ENCODE assay signal across 22 cellular contexts in the genomic region with DNA sequence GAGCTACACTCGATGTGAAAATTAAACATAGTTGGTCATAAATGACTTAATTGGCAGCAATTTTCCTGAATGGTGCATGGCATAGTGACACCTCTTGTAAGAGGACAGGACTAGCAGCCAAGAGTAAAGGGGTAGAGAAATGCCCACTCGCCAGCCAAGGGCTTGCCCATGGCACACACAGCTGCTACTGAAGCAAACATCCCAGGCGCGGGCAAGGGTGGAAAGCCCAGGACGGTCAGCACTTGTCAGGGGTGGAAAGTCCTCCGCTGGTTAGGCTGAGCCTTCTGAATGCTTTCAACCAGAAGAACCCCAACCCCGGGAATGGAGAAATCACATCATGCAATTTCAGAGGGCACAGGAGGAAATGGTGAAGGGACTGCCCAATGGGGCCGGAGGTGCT.
"Had no signal": no experiment of that assay in that cellular context is flagged by ENCODE, and none has a peak within 500 bp of the region (broad histone marks: within the 10 kb centered on the region; RNA-seq: fewer than 3 reads in every experiment).

No MANE protein-coding gene starts in this region.

- H3K27me3 ChIP-seq: colonic mucosa, heart right ventricle, spleen, testis, tibial nerve had no signal

- H3K9me3 ChIP-seq: colonic mucosa, heart right ventricle, spleen, testis, tibial nerve had no signal

- H3K36me3 ChIP-seq: colonic mucosa, heart right ventricle had no signal

- ATAC-seq: heart right ventricle; left lobe of liver; naive thymus-derived CD4-positive, alpha-beta T cell; sciatic nerve; stimulated activated memory B cell treated with anti-CD40 and anti-IgM and Interleukin-4, amounts not matched to agents 10 μg/mL and 1 μg/mL and 100 μg/mL, for 72 hours had no signal

- H3K27ac Mint-ChIP-seq: stimulated activated memory B cell treated with anti-CD40 and anti-IgM and Interleukin-4, amounts not matched to agents 10 μg/mL and 1 μg/mL and 100 μg/mL, for 72 hours had no signal

- DNase-seq: colonic mucosa; dermis blood vessel endothelial cell; erythroblast; heart right ventricle; hypothalamus; kidney glomerular epithelial cell; mammary epithelial cell; naive thymus-derived CD4-positive, alpha-beta T cell; nephron progenitor cell; stimulated activated CD4-positive, alpha-beta T cell treated with anti-CD3 and anti-CD28 coated beads, Interleukin-15, amount 100 ng/mL, for 24 hours; stimulated activated CD4-positive, alpha-beta T cell treated with anti-CD3 and anti-CD28 coated beads, Interleukin-1b, Interleukin-23, amount 100 ng/mL, for 48 hours; stimulated activated CD4-positive, alpha-beta T cell treated with anti-CD3 and anti-CD28 coated beads, Interleukin-4, amount 100 ng/mL, for 24 hours; testis had no signal

- H3K4me3 Mint-ChIP-seq: nephron progenitor cell; stimulated activated memory B cell treated with anti-CD40 and anti-IgM and Interleukin-4, amounts not matched to agents 10 μg/mL and 1 μg/mL and 100 μg/mL, for 72 hours; stimulated activated naive CD8-positive, alpha-beta T cell treated with anti-CD3 and anti-CD28 coated beads, Interleukin-15, Interleukin-2, amounts not matched to agents 100 ng/mL and 50 ng/mL, for 24 hours had no signal

- H3K4me3 ChIP-seq: colonic mucosa, heart right ventricle, spleen, testis, tibial nerve had no signal

- FAIRE-seq: endothelial cell of umbilical vein, frontal cortex, islet of Langerhans had no signal

- H3K27ac ChIP-seq: colonic mucosa, heart right ventricle, spleen, testis, tibial nerve had no signal

- H3K4me1 ChIP-seq: spleen, testis had no signal

- H3K9me3 Mint-ChIP-seq: nephron progenitor cell; stimulated activated memory B cell treated with anti-CD40 and anti-IgM and Interleukin-4, amounts not matched to agents 10 μg/mL and 1 μg/mL and 100 μg/mL, for 72 hours; stimulated activated naive CD8-positive, alpha-beta T cell treated with anti-CD3 and anti-CD28 coated beads, Interleukin-15, Interleukin-2, amounts not matched to agents 100 ng/mL and 50 ng/mL, for 24 hours had no signal

- H3K27me3 Mint-ChIP-seq: naive thymus-derived CD4-positive, alpha-beta T cell; stimulated activated memory B cell treated with anti-CD40 and anti-IgM and Interleukin-4, amounts not matched to agents 10 μg/mL and 1 μg/mL and 100 μg/mL, for 72 hours; stimulated activated naive CD8-positive, alpha-beta T cell treated with anti-CD3 and anti-CD28 coated beads, Interleukin-15, Interleukin-2, amounts not matched to agents 100 ng/mL and 50 ng/mL, for 24 hours had no signal
